In genomic region chr14:39768579-39768978, GRCh38 we compare ENCODE assay signal across 13 cellular contexts.
DNase-seq lines count a peak whose midpoint lies in the region; ATAC-seq and TF ChIP-seq lines count a peak whose summit lies in the region.
"Had no signal": no experiment of that assay in that cellular context is flagged by ENCODE, and none has a peak within 500 bp of the region (broad histone marks: within the 10 kb centered on the region; RNA-seq: fewer than 3 reads in every experiment).

No MANE protein-coding gene starts in this region.

- ATAC-seq in GM18870 (IDR thresholded peaks at IDR 0.05; ENCODE audit: unreplicated experiment) (peak; percentile 72), HG03135 (IDR thresholded peaks at IDR 0.05; ENCODE audit: unreplicated experiment) (peak; percentile 74), GM19397 (IDR thresholded peaks at IDR 0.05; ENCODE audit: unreplicated experiment) (no peak), heart left ventricle (no peak)
- ATAC-seq: activated CD8-positive, alpha-beta T cell treated with anti-CD3 and anti-CD28 coated beads for 36 hours had no signal

- intact Hi-C loops in heart left ventricle (cut with DNase I): no loop called here
- intact Hi-C loops in prostate gland (cut with DNase I): no loop called here

- no peak overlapping the region for H3K4me3 ChIP-seq in GM06990 (replicated peaks; ENCODE audit: low read depth, low read length)
- H3K4me3 ChIP-seq in heart left ventricle: no peak overlapping the region
- no peak overlapping the region for H3K4me3 ChIP-seq in prostate gland
- H3K4me3 ChIP-seq: left ventricle myocardium inferior, tibial nerve had no signal

- no peaks in the 10 kb centered on the region for H3K9me3 ChIP-seq in heart left ventricle
- H3K9me3 ChIP-seq in prostate gland: no peaks in the 10 kb centered on the region
- H3K9me3 ChIP-seq: left ventricle myocardium inferior, tibial nerve had no signal

- H3K27me3 ChIP-seq in GM06990 (replicated peaks; ENCODE audit: control insufficient read depth, insufficient read depth, low read length) (no peaks in the 10 kb centered on the region), heart left ventricle (no peaks in the 10 kb centered on the region), prostate gland (replicated peaks; ENCODE audit: insufficient read depth) (no peaks in the 10 kb centered on the region)
- H3K27me3 ChIP-seq: tibial nerve had no signal

- no peak for TF ChIP-seq CTCF in GM06990 (IDR thresholded peaks at IDR 0.05; ENCODE audit: insufficient read depth, low read length, poor library complexity, severe bottlenecking)
- no peak for TF ChIP-seq CTCF in heart left ventricle (IDR thresholded peaks at IDR 0.05)
- no peak for TF ChIP-seq CTCF in prostate gland (IDR thresholded peaks at IDR 0.05)

- H3K36me3 ChIP-seq in GM06990 (ENCODE audit: control insufficient read depth, insufficient read depth, low read length) (no peaks in the 10 kb centered on the region), heart left ventricle (no peaks in the 10 kb centered on the region), prostate gland (no peaks in the 10 kb centered on the region)
- H3K36me3 ChIP-seq: left ventricle myocardium inferior, tibial nerve had no signal

- H3K4me1 ChIP-seq in heart left ventricle: no peaks in the 10 kb centered on the region
- H3K4me1 ChIP-seq in prostate gland (replicated peaks): no peaks in the 10 kb centered on the region
- H3K4me1 ChIP-seq: left ventricle myocardium inferior, tibial nerve had no signal

- 78 to 87% (median 83%) methylated on average over 1 of the region's 1 CpG for WGBS in heart left ventricle, 4 donors
- 70% methylated on average over 1 of the region's 1 CpG for WGBS in prostate gland

- TF ChIP-seq POLR2A in heart left ventricle (IDR thresholded peaks at IDR 0.05) (no peak), prostate gland (IDR thresholded peaks at IDR 0.05) (no peak)

- DNase-seq in GM06990 (ENCODE audit: extremely low read depth, insufficient read length) (peak; percentile 51), OCI-M1 (lab: John Stamatoyannopoulos, UW) (peak; percentile 19), NCI-H2227 treated with DMSO at 0.1 percent for 48 hours (lab: John Stamatoyannopoulos, UW) (no peak), heart left ventricle (no peak), prostate gland (ENCODE audit: low spot score) (no peak)
- DNase-seq: activated CD8-positive, alpha-beta T cell treated with anti-CD3 and anti-CD28 coated beads for 36 hours; DMS 273 treated with DMSO at 0.1 percent for 48 hours; H9; left ventricle myocardium inferior had no signal

- H3K27ac ChIP-seq in heart left ventricle (no peak overlapping the region), prostate gland (no peak overlapping the region)
- H3K27ac ChIP-seq: left ventricle myocardium inferior, tibial nerve had no signal

Comparison
In these comparisons a context has a peak if more than half of its experiments do, and no peak if none do; other contexts are left out.
1. DNase-seq: peak in GM06990 (single experiment) and OCI-M1 (single experiment); none in NCI-H2227 treated with DMSO at 0.1 percent for 48 hours (single experiment), heart left ventricle (0 of 5) and prostate gland (single experiment).
2. ATAC-seq: peak in GM18870 (single experiment) and HG03135 (single experiment); none in GM19397 (single experiment) and heart left ventricle (0 of 4).